In the genomic region with DNA sequence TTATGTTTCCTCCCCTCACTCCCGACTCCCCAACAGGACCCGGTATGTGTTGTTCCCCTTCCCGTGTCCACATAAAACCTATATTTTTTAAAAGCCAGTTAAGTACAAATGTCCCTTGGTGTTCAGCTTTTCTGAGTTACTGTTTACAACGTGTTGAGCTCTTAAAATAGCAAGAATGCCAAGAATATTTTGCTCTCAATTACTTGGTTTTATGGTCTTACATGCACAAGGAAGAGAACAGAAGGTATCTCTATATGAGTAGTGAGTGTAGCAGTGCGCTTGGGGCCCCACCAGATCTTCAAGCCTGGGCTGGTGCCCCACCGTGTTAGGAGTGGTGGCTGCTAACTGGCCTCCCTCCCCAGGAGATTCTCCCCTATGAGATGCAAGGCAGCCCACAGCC, we compare ENCODE assay signal across 17 cellular contexts.
DNase-seq lines count a peak whose midpoint lies in the region; ATAC-seq, FAIRE-seq and TF ChIP-seq lines count a peak whose summit lies in the region.
"Had no signal": no experiment of that assay in that cellular context is flagged by ENCODE, and none has a peak within 500 bp of the region (broad histone marks: within the 10 kb centered on the region; RNA-seq: fewer than 3 reads in every experiment).

No MANE protein-coding gene starts in this region.

- no peak overlapping the region for H3K4me3 ChIP-seq in BLaER1 treated with 17β-estradiol and CSF1 and Interleukin-3, amounts not matched to agents 10 nM and 100 nM
- H3K4me3 ChIP-seq in Loucy (ENCODE audit: low read length, poor library complexity, severe bottlenecking) (peak overlapping the region; percentile 32), retinal pigment epithelial cell (ENCODE audit: low read length) (no peak overlapping the region), prostate gland (no peak overlapping the region)
- H3K4me3 ChIP-seq: GM12878, GM23248 had no signal

- no peaks in the 10 kb centered on the region for H3F3A ChIP-seq in Loucy (ENCODE audit: low read depth)

- peaks cover 0 to 15% (median 0%) of the 10 kb centered on the region in 11 experiments; a peak in 7 of 22 replicates for H3K9me3 ChIP-seq in BLaER1 treated with 17β-estradiol and CSF1 and Interleukin-3, amounts not matched to agents 10 nM and 100 nM (replicated peaks in 1 of 11)
- no peaks in the 10 kb centered on the region for H3K9me3 ChIP-seq in Loucy (ENCODE audit: insufficient read depth, low read depth, low read length)
- no peaks in the 10 kb centered on the region for H3K9me3 ChIP-seq in prostate gland
- H3K9me3 ChIP-seq: BE2C had no signal

- H3K36me3 ChIP-seq in BLaER1 treated with 17β-estradiol and CSF1 and Interleukin-3, amounts not matched to agents 10 nM and 100 nM = peaks cover 0 to under 1% (median 0%) of the 10 kb centered on the region in 11 experiments; a peak in 1 of 22 replicates
- no peaks in the 10 kb centered on the region for H3K36me3 ChIP-seq in Loucy (ENCODE audit: insufficient read depth, low read length)
- no peaks in the 10 kb centered on the region for H3K36me3 ChIP-seq in prostate gland
- H3K36me3 ChIP-seq: BE2C had no signal

- H3K9ac ChIP-seq in BLaER1 treated with 17β-estradiol and CSF1 and Interleukin-3, amounts not matched to agents 10 nM and 100 nM = no peak overlapping the region
- no peak overlapping the region for H3K9ac ChIP-seq in Loucy (ENCODE audit: low read depth, low read length, poor library complexity, severe bottlenecking)
- H3K9ac ChIP-seq: GM23248 had no signal

- TF ChIP-seq POLR2A in prostate gland (IDR thresholded peaks at IDR 0.05) = no peak

- no peak for TF ChIP-seq CTCF in Loucy (conservative IDR thresholded peaks at IDR 0.05; ENCODE audit: low read length)
- TF ChIP-seq CTCF in retinal pigment epithelial cell (conservative IDR thresholded peaks at IDR 0.05; ENCODE audit: low read depth, low read length) = no peak
- TF ChIP-seq CTCF in prostate gland (IDR thresholded peaks at IDR 0.05) = no peak

- H3K79me2 ChIP-seq in Loucy (ENCODE audit: insufficient read depth, low read length) = no peaks in the 10 kb centered on the region

- no peaks in the 10 kb centered on the region for H3K9me2 ChIP-seq in Loucy (replicated peaks; ENCODE audit: low read depth, low read length)

- DNase-seq in islet precursor cell = peak; percentile 70
- DNase-seq in retinal pigment epithelial cell (ENCODE audit: low read depth) = peak; percentile 13
- no peak for DNase-seq in prostate gland (ENCODE audit: low spot score)
- no peak for DNase-seq in frontal cortex (ENCODE audit: low spot score in 2 of 2)
- DNase-seq in GM19238 (ENCODE audit: insufficient read length, low spot score) = no peak
- DNase-seq: BE2C; CD8-positive, alpha-beta memory T cell; DMS53; GM23248 had no signal

- H3K27ac ChIP-seq in BLaER1 treated with 17β-estradiol and CSF1 and Interleukin-3, amounts not matched to agents 10 nM and 100 nM = no peak overlapping the region
- H3K27ac ChIP-seq in prostate gland = no peak overlapping the region
- H3K27ac ChIP-seq: GM23248 had no signal

- H3K4me1 ChIP-seq in BLaER1 treated with 17β-estradiol and CSF1 and Interleukin-3, amounts not matched to agents 10 nM and 100 nM = peaks cover 28 to 48% (median 33%) of the 10 kb centered on the region in 10 experiments
- H3K4me1 ChIP-seq in Loucy (ENCODE audit: insufficient read depth, low read length, poor library complexity, severe bottlenecking) (peaks cover 24% of the 10 kb centered on the region), prostate gland (replicated peaks) (no peaks in the 10 kb centered on the region)
- H3K4me1 ChIP-seq: BE2C had no signal

- no peak for FAIRE-seq in frontal cortex (lab: Jason Lieb, UNC)
- FAIRE-seq: A204.1, GM12878, GM18507, H54 had no signal

- no peaks in the 10 kb centered on the region; a peak in 1 of 22 replicates for H4K20me1 ChIP-seq in BLaER1 treated with 17β-estradiol and CSF1 and Interleukin-3, amounts not matched to agents 10 nM and 100 nM
- H4K20me1 ChIP-seq in Loucy (ENCODE audit: insufficient read depth, low read length, poor library complexity, severe bottlenecking) = no peaks in the 10 kb centered on the region

- peak overlapping the region in 6 of 11 experiments; percentile 12 to 79 (median 72); a peak in 7 of 22 replicates for H3K4me2 ChIP-seq in BLaER1 treated with 17β-estradiol and CSF1 and Interleukin-3, amounts not matched to agents 10 nM and 100 nM
- peak overlapping the region; percentile 43 for H3K4me2 ChIP-seq in Loucy (ENCODE audit: low read depth, low read length, poor library complexity, severe bottlenecking)

- ATAC-seq in HG03565 (IDR thresholded peaks at IDR 0.05; ENCODE audit: unreplicated experiment) = no peak
- ATAC-seq: GM12878, HCT116 had no signal

- intact Hi-C loops in prostate gland (cut with DNase I) = no loop called here

- H2AFZ ChIP-seq in Loucy (ENCODE audit: low read length) = no peak overlapping the region
- H2AFZ ChIP-seq: GM23248 had no signal

- no peaks in the 10 kb centered on the region for H3K27me3 ChIP-seq in BLaER1 treated with 17β-estradiol and CSF1 and Interleukin-3, amounts not matched to agents 10 nM and 100 nM
- H3K27me3 ChIP-seq in Loucy (ENCODE audit: insufficient read depth, low read length, poor library complexity, severe bottlenecking) (no peaks in the 10 kb centered on the region), prostate gland (replicated peaks; ENCODE audit: insufficient read depth) (no peaks in the 10 kb centered on the region)

- 37% methylated on average over 6 of the region's 6 CpGs for WGBS in prostate gland

Comparison
In these comparisons a context has a peak if more than half of its experiments do, and no peak if none do; other contexts are left out.
1. DNase-seq: peak in islet precursor cell (single experiment) and retinal pigment epithelial cell (single experiment); none in prostate gland (single experiment), frontal cortex (0 of 2) and GM19238 (single experiment).